In genomic region chr3:125925727-125926126, GRCh38 we compare ENCODE assay signal across 4 cellular contexts. TPM values are rescaled to one million over a fixed set of nuclear protein-coding genes. Genes with fewer than 3 reads are reported as not detected.
"Had no signal": no experiment of that assay in that cellular context is flagged by ENCODE, and none has a peak within 500 bp of the region (broad histone marks: within the 10 kb centered on the region; RNA-seq: fewer than 3 reads in every experiment).

No MANE protein-coding gene starts in this region.

RNA-seq across cellular contexts. Expression of gene ROPN1B, which starts 43.3 kb away (rescaled TPM):
- total RNA-seq: OCI-LY7, Peyer's patch, SJCRH30, SJSA1 had no signal
